ENCODE assay signal across 8 cellular contexts in genomic region chr15:68229386-68230156, GRCh38. TPM values are rescaled to one million over a fixed set of nuclear protein-coding genes. Genes with fewer than 3 reads are reported as not detected.
DNase-seq lines count a peak whose midpoint lies in the region; ATAC-seq and TF ChIP-seq lines count a peak whose summit lies in the region.

Gene CLN6 (minus strand): TSS chr15:68229728. CDS start chr15:68229584, 144 bp downstream.

- H3K36me3 ChIP-seq in WERI-Rb-1 (peaks cover 32% of the 10 kb centered on the region), breast epithelium (no peaks in the 10 kb centered on the region), smooth muscle cell (ENCODE audit: low read depth) (no peaks in the 10 kb centered on the region)

- H3F3A ChIP-seq in smooth muscle cell (ENCODE audit: low read depth) = no peaks in the 10 kb centered on the region

- peak within 1 kb of the TSS; percentile 97 for H3K4me2 ChIP-seq in smooth muscle cell

- WGBS in smooth muscle cell (ENCODE audit: low lambda C conversion rate) = under 1% methylated on average over 42 of the region's 82 CpGs

- H4K20me1 ChIP-seq in smooth muscle cell (ENCODE audit: low read depth) = peaks cover 10% of the 10 kb centered on the region

- peak within 1 kb of the TSS; percentile 83 for H3K27ac ChIP-seq in 22Rv1
- H3K27ac ChIP-seq in WERI-Rb-1 = peak within 1 kb of the TSS; percentile 99
- peak within 1 kb of the TSS; percentile 78 to 88 for H3K27ac ChIP-seq in breast epithelium
- H3K27ac ChIP-seq in smooth muscle cell (ENCODE audit: low read depth) = no peak within 1 kb of the TSS

- H3K9me3 ChIP-seq in WERI-Rb-1 (ENCODE audit: severe bottlenecking) (no peaks in the 10 kb centered on the region), breast epithelium (no peaks in the 10 kb centered on the region), smooth muscle cell (replicated peaks; ENCODE audit: low read depth) (no peaks in the 10 kb centered on the region)

- H3K27me3 ChIP-seq in WERI-Rb-1 (ENCODE audit: insufficient read depth, low read depth, severe bottlenecking) = no peaks in the 10 kb centered on the region
- H3K27me3 ChIP-seq in breast epithelium = no peaks in the 10 kb centered on the region
- no peaks in the 10 kb centered on the region for H3K27me3 ChIP-seq in smooth muscle cell (ENCODE audit: low read depth)

- peak within 1 kb of the TSS; percentile 81 for H3K9ac ChIP-seq in smooth muscle cell (ENCODE audit: low read depth)

- DNase-seq in NCI-H2196 (lab: John Stamatoyannopoulos, UW; ENCODE audit: unreplicated experiment) (peak; percentile 72), WERI-Rb-1 (peak; percentile 81), breast epithelium (ENCODE audit: low spot score in 2 of 2) (peak; percentile 60 to 76), iPS-NIHi7 (ENCODE audit: extremely low spot score) (peak; percentile 95), smooth muscle cell (lab: John Stamatoyannopoulos, UW; ENCODE audit: unreplicated experiment) (peak; percentile 78)

- ATAC-seq in HG03060 (IDR thresholded peaks at IDR 0.05; ENCODE audit: low read depth, unreplicated experiment) = peak; percentile 40

- peak within 1 kb of the TSS; percentile 96 for H2AFZ ChIP-seq in smooth muscle cell (ENCODE audit: low read depth)

- peaks cover 5 to 9% of the 10 kb centered on the region in 2 donors for H3K4me1 ChIP-seq in breast epithelium
- H3K4me1 ChIP-seq in smooth muscle cell (ENCODE audit: low read depth) = peaks cover 22% of the 10 kb centered on the region

- TF ChIP-seq POLR2A in GM18526 (IDR thresholded peaks at IDR 0.05; ENCODE audit: extremely low read depth, insufficient read length) (peak; percentile 70), breast epithelium (IDR thresholded peaks at IDR 0.05) (no peak)

- intact Hi-C loops in breast epithelium (cut with DNase I; ENCODE audit: low total_unique reads) = no loop called here

- H3K79me2 ChIP-seq in smooth muscle cell (ENCODE audit: low read depth) = peaks cover 38% of the 10 kb centered on the region

- TF ChIP-seq CTCF in 22Rv1 (IDR thresholded peaks at IDR 0.05) = no peak
- TF ChIP-seq CTCF in WERI-Rb-1 (IDR thresholded peaks at IDR 0.05; ENCODE audit: low read depth, low read length) = no peak
- no peak for TF ChIP-seq CTCF in breast epithelium (IDR thresholded peaks at IDR 0.05)
- no peak for TF ChIP-seq CTCF in smooth muscle cell (IDR thresholded peaks at IDR 0.05; ENCODE audit: borderline replicate concordance, insufficient read depth, poor library complexity, severe bottlenecking)

- H3K4me3 ChIP-seq in WERI-Rb-1 (ENCODE audit: low read depth, low read length) (peak within 1 kb of the TSS; percentile 87), breast epithelium (peak within 1 kb of the TSS; percentile 67 to 89 (median 71)), smooth muscle cell (peak within 1 kb of the TSS; percentile 99)

RNA-seq across cellular contexts. Expression of gene CLN6, which starts in this region (rescaled TPM):
- 10 to 100 TPM; 16.5 to 23.1 (median 18.4) TPM for total RNA-seq in breast epithelium
- 11.5 and 15.2 TPM in 2 replicates for total RNA-seq in smooth muscle cell
- 2.5 and 3.0 TPM in 2 replicates for polyA plus RNA-seq in smooth muscle cell
